In genomic region chr1:3483801-3484444, GRCh38 we compare ENCODE assay signal across 8 cellular contexts. TPM values are rescaled to one million over a fixed set of nuclear protein-coding genes. Genes with fewer than 3 reads are reported as not detected.
DNase-seq lines count a peak whose midpoint lies in the region; ATAC-seq and TF ChIP-seq lines count a peak whose summit lies in the region.

No MANE protein-coding gene starts in this region.

- no peaks in the 10 kb centered on the region for H3K9me3 ChIP-seq in PC-9 (ENCODE audit: insufficient read depth, low read depth)

- H3K36me3 ChIP-seq in PC-9 (ENCODE audit: low read depth), result peaks cover 1% of the 10 kb centered on the region; the same call in 1 of the 2 replicates

- CTCF ChIA-PET in PC-9 (lab: Charles Lee), result no interaction called here

- no peak overlapping the region for H3K27ac ChIP-seq in PC-9

- peaks cover 51% of the 10 kb centered on the region; the same call in 1 of the 2 replicates for H3F3A ChIP-seq in PC-9 (ENCODE audit: insufficient read depth, low read depth)

- peak; percentile 72 for ATAC-seq in left ventricle myocardium superior
- ATAC-seq in HG02759 (IDR thresholded peaks at IDR 0.05; ENCODE audit: unreplicated experiment), result no peak
- ATAC-seq in HG03460 (IDR thresholded peaks at IDR 0.05; ENCODE audit: unreplicated experiment), result no peak

- no peaks in the 10 kb centered on the region for H3K27me3 ChIP-seq in PC-9 (ENCODE audit: insufficient read depth, low read depth)

- 0 out of 2 replicates have a peak, but pooled peaks cover 4% of the 10 kb centered on the region for H4K20me1 ChIP-seq in PC-9 (ENCODE audit: insufficient read depth)

- peak; percentile 75 for TF ChIP-seq CTCF in PC-9 (conservative IDR thresholded peaks at IDR 0.05)

- intact Hi-C loops in PC-9 (cut with micrococcal nuclease; ENCODE audit: unreplicated experiment), result loop anchor here (2.0 kb wide), 2 partner anchors 23 to 31 kb away; no protein-coding TSS in a partner anchor
- intact Hi-C loops in left ventricle myocardium superior (cut with micrococcal nuclease), result no loop called here

- no peak overlapping the region for H3K4me2 ChIP-seq in PC-9

- H2AFZ ChIP-seq in PC-9, result no peak overlapping the region

- H3K79me2 ChIP-seq in PC-9 (ENCODE audit: low read depth), result no peaks in the 10 kb centered on the region

- POLR2A ChIA-PET in PC-9 (lab: Charles Lee; ENCODE audit: unreplicated experiment), result no interaction called here

- no peak overlapping the region for H3K4me3 ChIP-seq in PC-9

- H3K9me2 ChIP-seq in PC-9 (ENCODE audit: insufficient read depth), result no peaks in the 10 kb centered on the region

- BruUV-seq in PC-9 (replicated peaks; lab: Mats Ljungman, UMichigan), result no TSS peak

- DNase-seq in DMS 273 (lab: John Stamatoyannopoulos, UW; ENCODE audit: unreplicated experiment) (peak; percentile 73), DMS 273 treated with DMSO at 0.1 percent for 48 hours (lab: John Stamatoyannopoulos, UW) (no peak), PC-9 (no peak), left ventricle myocardium superior (peak; percentile 67)
- peak; percentile 48 for DNase-seq in activated naive CD4-positive, alpha-beta T cell treated with anti-CD3 and anti-CD28 coated beads, Interleukin-2, amount 50 U/mL, for 16 hours
- DNase-seq in stimulated activated CD4-positive, alpha-beta T cell treated with anti-CD3 and anti-CD28 coated beads, Interleukin-12 subunit alpha, Interleukin-12 subunit beta, amount 100 ng/mL, for 4 hours, result peak; percentile 48

- H3K4me1 ChIP-seq in PC-9 (replicated peaks; ENCODE audit: insufficient read depth), result peaks cover 22% of the 10 kb centered on the region

RNA-seq across cellular contexts. Expression of gene ARHGEF16, which starts 29.5 kb away (rescaled TPM):
- total RNA-seq in PC-9 (2021), result 25.1 and 29.1 TPM in 2 replicates
- 1.7 TPM for total RNA-seq in left ventricle myocardium superior

Comparison
In these comparisons a context has a peak if more than half of its experiments do, and no peak if none do; other contexts are left out.
1. DNase-seq: peak in DMS 273 (single experiment), activated naive CD4-positive, alpha-beta T cell treated with anti-CD3 and anti-CD28 coated beads, Interleukin-2, amount 50 U/mL, for 16 hours (single experiment), left ventricle myocardium superior (single experiment) and stimulated activated CD4-positive, alpha-beta T cell treated with anti-CD3 and anti-CD28 coated beads, Interleukin-12 subunit alpha, Interleukin-12 subunit beta, amount 100 ng/mL, for 4 hours (single experiment); none in DMS 273 treated with DMSO at 0.1 percent for 48 hours (single experiment) and PC-9 (0 of 2).